In genomic region chr9:136460772-136461325, GRCh38 we compare ENCODE assay signal across 8 cellular contexts.
"Had no signal": no experiment of that assay in that cellular context is flagged by ENCODE, and none has a peak within 500 bp of the region (broad histone marks: within the 10 kb centered on the region; RNA-seq: fewer than 3 reads in every experiment).

No MANE protein-coding gene starts in this region.

- H3K9me3 Mint-ChIP-seq: IgD-negative memory B cell had no signal

- H3K4me3 Mint-ChIP-seq: IgD-negative memory B cell had no signal

- DNase-seq: GM23248, GOT3, H7, KG1 had no signal

- H3K4me1 Mint-ChIP-seq: IgD-negative memory B cell had no signal

- H3K9me3 ChIP-seq: HAP-1 had no signal

- H3K27ac ChIP-seq: GM23248 had no signal

- H3K9ac ChIP-seq: GM23248 had no signal

- H3K4me1 ChIP-seq: HAP-1 had no signal

- H3K27me3 Mint-ChIP-seq: IgD-negative memory B cell had no signal

- H2AFZ ChIP-seq: GM23248 had no signal

- ATAC-seq: HCT116 had no signal

- H3K36me3 Mint-ChIP-seq: IgD-negative memory B cell had no signal

- H3K4me3 ChIP-seq: GM23248, HAP-1 had no signal

- FAIRE-seq: HTR-8/SVneo had no signal
